28 cellular contexts compared by ENCODE assay signal in genomic region chr20:63587256-63587655, GRCh38. TPM values are rescaled to one million over a fixed set of nuclear protein-coding genes. Genes with fewer than 3 reads are reported as not detected.
"Had no signal": no experiment of that assay in that cellular context is flagged by ENCODE, and none has a peak within 500 bp of the region (broad histone marks: within the 10 kb centered on the region; RNA-seq: fewer than 3 reads in every experiment).

No MANE protein-coding gene starts in this region.

- H3K4me3 Mint-ChIP-seq: activated B cell treated with CpG ODN at 0.5 μM for 24 hours; activated CD4-positive, alpha-beta T cell treated with anti-CD3 and anti-CD28 coated beads, Interleukin-2, amount 10 ng/mL, durations not matched to agents 24 days and 14 days; activated CD8-positive, alpha-beta memory T cell treated with anti-CD3 and anti-CD28 coated beads, Interleukin-2, amount 10 ng/mL, durations not matched to agents 7 days and 5 days; activated naive CD4-positive, alpha-beta T cell treated with anti-CD3 and anti-CD28 coated beads, Interleukin-2, amount 50 U/mL, for 24 hours; activated T-cell treated with anti-CD3 and anti-CD28 coated beads, Interleukin-2, amount 50 U/mL, for 24 hours; activated T-helper 1 cell treated with anti-CD3 and anti-CD28 coated beads, Interleukin-12 subunit alpha, Interleukin-12 subunit beta, Interleukin-2, Interleukin-4 antibody, amounts not matched to agents 30 ng/mL and 10 ng/mL and 1 ng/mL, durations not matched to agents 14 hours and 24 hours and 36 hours; T-helper 1 cell treated with Interleukin-12 subunit alpha and Interleukin-12 subunit beta and Interleukin-4 antibody, amounts not matched to agents 30 μg/mL and 1 μg/mL, for 36 hours had no signal

- H3K27ac Mint-ChIP-seq: activated B cell treated with CpG ODN at 0.5 μM for 24 hours; activated CD4-positive, alpha-beta T cell treated with anti-CD3 and anti-CD28 coated beads, Interleukin-2, amount 10 ng/mL, durations not matched to agents 24 days and 14 days; activated CD8-positive, alpha-beta memory T cell treated with anti-CD3 and anti-CD28 coated beads, Interleukin-2, amount 10 ng/mL, durations not matched to agents 7 days and 5 days; activated naive CD4-positive, alpha-beta T cell treated with anti-CD3 and anti-CD28 coated beads, Interleukin-2, amount 50 U/mL, for 24 hours; activated T-cell treated with anti-CD3 and anti-CD28 coated beads, Interleukin-2, amount 50 U/mL, for 24 hours; activated T-helper 1 cell treated with anti-CD3 and anti-CD28 coated beads, Interleukin-12 subunit alpha, Interleukin-12 subunit beta, Interleukin-2, Interleukin-4 antibody, amounts not matched to agents 30 ng/mL and 10 ng/mL and 1 ng/mL, durations not matched to agents 14 hours and 24 hours and 36 hours; T-helper 1 cell treated with Interleukin-12 subunit alpha and Interleukin-12 subunit beta and Interleukin-4 antibody, amounts not matched to agents 30 μg/mL and 1 μg/mL, for 36 hours had no signal

- H3K36me3 ChIP-seq: breast epithelium had no signal

- H3K4me1 Mint-ChIP-seq: activated CD8-positive, alpha-beta memory T cell treated with anti-CD3 and anti-CD28 coated beads, Interleukin-2, amount 10 ng/mL, durations not matched to agents 7 days and 5 days had no signal

- H3K27ac ChIP-seq: Peyer's patch had no signal

- H3K9me3 ChIP-seq: breast epithelium, MG63, Peyer's patch had no signal

- DNase-seq: activated B cell treated with CpG ODN at 0.5 μM for 24 hours; activated CD4-positive, alpha-beta T cell treated with anti-CD3 and anti-CD28 coated beads for 1 hour; activated CD4-positive, alpha-beta T cell treated with anti-CD3 and anti-CD28 coated beads, Interleukin-2, amount 10 ng/mL, durations not matched to agents 24 days and 14 days; activated CD4-positive, alpha-beta T cell treated with anti-CD3 and anti-CD28 coated beads, Interleukin-2, amount 50 U/mL, for 48 hours; activated CD8-positive, alpha-beta memory T cell treated with anti-CD3 and anti-CD28 coated beads, Interleukin-2, amount 10 ng/mL, durations not matched to agents 7 days and 5 days; activated effector memory CD4-positive, alpha-beta T cell treated with Interleukin-2 at 50 U/mL for 16 hours; activated naive CD4-positive, alpha-beta T cell; activated T-cell treated with anti-CD3 and anti-CD28 coated beads, Interleukin-2, amount 50 U/mL, for 24 hours; caudate nucleus; MG63; NCI-H1092 treated with DMSO at 0.1 percent for 48 hours; NCI-H1417 treated with DMSO at 0.1 percent for 48 hours; NCI-H1694; NCI-H2029; NCI-H2107; NCI-H345; NCI-H510A; NCI-H526 treated with DMSO at 0.1 percent for 48 hours; NK-92 treated with Interleukin-12 subunit alpha and Interleukin-12 subunit beta, amount 100 ng/mL, for 24 hours; OCI-M1; Peyer's patch; SHP77 treated with DMSO at 0.1 percent for 48 hours had no signal

- ATAC-seq: activated CD8-positive, alpha-beta memory T cell treated with anti-CD3 and anti-CD28 coated beads, Interleukin-2, amount 10 ng/mL, durations not matched to agents 7 days and 5 days had no signal

- H3K4me1 ChIP-seq: breast epithelium, Peyer's patch had no signal

- H3K27me3 Mint-ChIP-seq: activated B cell treated with CpG ODN at 0.5 μM for 24 hours; activated naive CD4-positive, alpha-beta T cell treated with anti-CD3 and anti-CD28 coated beads, Interleukin-2, amount 50 U/mL, for 24 hours; activated T-cell treated with anti-CD3 and anti-CD28 coated beads, Interleukin-2, amount 50 U/mL, for 24 hours had no signal

- H3K27me3 ChIP-seq: breast epithelium, MG63, Peyer's patch had no signal

- H3K4me3 ChIP-seq: breast epithelium, MG63, Peyer's patch had no signal

- H3K9me3 Mint-ChIP-seq: activated B cell treated with CpG ODN at 0.5 μM for 24 hours; activated CD4-positive, alpha-beta T cell treated with anti-CD3 and anti-CD28 coated beads, Interleukin-2, amount 10 ng/mL, durations not matched to agents 24 days and 14 days; activated naive CD4-positive, alpha-beta T cell treated with anti-CD3 and anti-CD28 coated beads, Interleukin-2, amount 50 U/mL, for 24 hours; activated T-cell treated with anti-CD3 and anti-CD28 coated beads, Interleukin-2, amount 50 U/mL, for 24 hours; activated T-helper 1 cell treated with anti-CD3 and anti-CD28 coated beads, Interleukin-12 subunit alpha, Interleukin-12 subunit beta, Interleukin-2, Interleukin-4 antibody, amounts not matched to agents 30 ng/mL and 10 ng/mL and 1 ng/mL, durations not matched to agents 14 hours and 24 hours and 36 hours; T-helper 1 cell treated with Interleukin-12 subunit alpha and Interleukin-12 subunit beta and Interleukin-4 antibody, amounts not matched to agents 30 μg/mL and 1 μg/mL, for 36 hours had no signal

RNA-seq across cellular contexts. Expression of gene FNDC11, which starts 33.3 kb away (rescaled TPM):
- total RNA-seq: SK-MEL-5 had no signal

RNA-seq across cellular contexts. Expression of gene SRMS, which starts 39.7 kb away (rescaled TPM):
- total RNA-seq: activated CD4-positive, alpha-beta T cell treated with anti-CD3 and anti-CD28 coated beads, Interleukin-2, amount 10 ng/mL, durations not matched to agents 24 days and 14 days; activated CD8-positive, alpha-beta memory T cell treated with anti-CD3 and anti-CD28 coated beads, Interleukin-2, amount 10 ng/mL, durations not matched to agents 7 days and 5 days; activated T-helper 1 cell treated with anti-CD3 and anti-CD28 coated beads, Interleukin-12 subunit alpha, Interleukin-12 subunit beta, Interleukin-2, Interleukin-4 antibody, amounts not matched to agents 30 ng/mL and 10 ng/mL and 1 ng/mL, durations not matched to agents 14 hours and 24 hours and 36 hours; aorta; Peyer's patch; SK-MEL-5 had no signal
- polyA plus RNA-seq: aorta had no signal

RNA-seq across cellular contexts. Expression of gene PTK6, which starts 50.1 kb away (rescaled TPM):
- total RNA-seq: SK-MEL-5 had no signal
